21 cellular contexts compared by ENCODE assay signal in genomic region chr4:12689457-12689856, GRCh38.
DNase-seq lines count a peak whose midpoint lies in the region; ATAC-seq, FAIRE-seq and TF ChIP-seq lines count a peak whose summit lies in the region.
"Had no signal": no experiment of that assay in that cellular context is flagged by ENCODE, and none has a peak within 500 bp of the region (broad histone marks: within the 10 kb centered on the region; RNA-seq: fewer than 3 reads in every experiment).

No MANE protein-coding gene starts in this region.

- no peaks in the 10 kb centered on the region for H3K79me2 ChIP-seq in HCT116 (ENCODE audit: insufficient read depth, low read length)

- H3K36me3 ChIP-seq in HCT116 (ENCODE audit: control insufficient read depth in 1 of 2, insufficient read depth in 2 of 2, low read length in 2 of 2), result no peaks in the 10 kb centered on the region
- H3K36me3 ChIP-seq in CD8-positive, alpha-beta memory T cell (ENCODE audit: insufficient read depth, low read length), result no peaks in the 10 kb centered on the region
- H3K36me3 ChIP-seq: BE2C had no signal

- H3K27me3 ChIP-seq in HCT116 (ENCODE audit: insufficient read depth, low read length), result no peaks in the 10 kb centered on the region
- H3K27me3 ChIP-seq in CD8-positive, alpha-beta memory T cell (ENCODE audit: insufficient read depth, low read length, poor library complexity, severe bottlenecking), result no peaks in the 10 kb centered on the region
- H3K27me3 ChIP-seq: BE2C had no signal

- no peaks in the 10 kb centered on the region for H3K4me1 Mint-ChIP-seq in stimulated activated naive B cell treated with anti-CD40 and anti-IgM and Interleukin-4, amounts not matched to agents 10 μg/mL and 1 μg/mL and 100 μg/mL, for 72 hours
- H3K4me1 Mint-ChIP-seq in CD8-positive, alpha-beta memory T cell, result no peaks in the 10 kb centered on the region
- H3K4me1 Mint-ChIP-seq: CD4-positive, CD25-positive, alpha-beta regulatory T cell; GM23338 had no signal

- BruUV-seq in HCT116 (replicated peaks; lab: Mats Ljungman, UMichigan), result no TSS peak

- no peaks in the 10 kb centered on the region; the same call in 1 of the 2 replicates for H4K20me1 ChIP-seq in HCT116 (ENCODE audit: insufficient read depth)

- ATAC-seq in HCT116, result no peak
- no peak for ATAC-seq in stimulated activated naive B cell treated with anti-CD40 and anti-IgM and Interleukin-4, amounts not matched to agents 10 μg/mL and 1 μg/mL and 100 μg/mL, for 72 hours (replicated peaks)
- ATAC-seq: GM23338 had no signal

- no peak overlapping the region for H3K27ac Mint-ChIP-seq in stimulated activated naive B cell treated with anti-CD40 and anti-IgM and Interleukin-4, amounts not matched to agents 10 μg/mL and 1 μg/mL and 100 μg/mL, for 72 hours
- no peak overlapping the region for H3K27ac Mint-ChIP-seq in CD8-positive, alpha-beta memory T cell
- H3K27ac Mint-ChIP-seq: CD4-positive, CD25-positive, alpha-beta regulatory T cell; GM23338; HFFc6 had no signal

- H3K27me3 Mint-ChIP-seq in stimulated activated naive B cell treated with anti-CD40 and anti-IgM and Interleukin-4, amounts not matched to agents 10 μg/mL and 1 μg/mL and 100 μg/mL, for 72 hours, result no peaks in the 10 kb centered on the region
- H3K27me3 Mint-ChIP-seq in CD8-positive, alpha-beta memory T cell, result no peaks in the 10 kb centered on the region
- H3K27me3 Mint-ChIP-seq: CD4-positive, CD25-positive, alpha-beta regulatory T cell had no signal

- TF ChIP-seq RAD21 in HCT116 (IDR thresholded peaks at IDR 0.05; ENCODE audit: low read depth), result no peak

- no peaks in the 10 kb centered on the region for H3K36me3 Mint-ChIP-seq in stimulated activated naive B cell treated with anti-CD40 and anti-IgM and Interleukin-4, amounts not matched to agents 10 μg/mL and 1 μg/mL and 100 μg/mL, for 72 hours
- H3K36me3 Mint-ChIP-seq in CD8-positive, alpha-beta memory T cell, result no peaks in the 10 kb centered on the region
- H3K36me3 Mint-ChIP-seq: CD4-positive, CD25-positive, alpha-beta regulatory T cell had no signal

- H3K4me2 ChIP-seq in HCT116 (ENCODE audit: low read length), result no peak overlapping the region
- H3K4me2 ChIP-seq: GM23338 had no signal

- DNase-seq in HCT116 (ENCODE audit: low read depth, low spot score) (no peak), RKO (ENCODE audit: low spot score) (peak; percentile 45), epithelial cell of esophagus (ENCODE audit: low read depth) (peak; percentile 21), stromal cell of bone marrow (ENCODE audit: low read depth) (peak; percentile 9), HTR-8/SVneo (ENCODE audit: insufficient read length, low spot score) (no peak)
- DNase-seq in stimulated activated naive B cell treated with anti-CD40 and anti-IgM and Interleukin-4, amounts not matched to agents 10 μg/mL and 1 μg/mL and 100 μg/mL, for 72 hours, result no peak
- DNase-seq in CD8-positive, alpha-beta memory T cell, result no peak
- DNase-seq: ACHN; BE2C; C1 segment of cervical spinal cord; CD4-positive, CD25-positive, alpha-beta regulatory T cell; DMS153; DMS79; GDM1; HCEC 1CT; HFFc6 had no signal

- CTCF ChIA-PET in HCT116 (lab: Charles Lee), result no interaction called here
- CTCF ChIA-PET in CD8-positive, alpha-beta memory T cell (lab: Charles Lee), result no interaction called here

- no peak overlapping the region for H3K4me3 ChIP-seq in HCT116 (replicated peaks in 1 of 2; ENCODE audit: low read depth in 1 of 2, low read length in 2 of 2)
- H3K4me3 ChIP-seq in epithelial cell of esophagus (ENCODE audit: low read length), result no peak overlapping the region
- no peak overlapping the region for H3K4me3 ChIP-seq in CD8-positive, alpha-beta memory T cell (ENCODE audit: low read length)
- H3K4me3 ChIP-seq: GM23338 had no signal

- no peak overlapping the region for H3K27ac ChIP-seq in HCT116 (ENCODE audit: low read depth, low read length)
- H3K27ac ChIP-seq in CD8-positive, alpha-beta memory T cell (ENCODE audit: low read depth, low read length), result no peak overlapping the region

- H3K9ac ChIP-seq in HCT116 (ENCODE audit: low read length), result no peak overlapping the region

- H3K4me3 Mint-ChIP-seq in stimulated activated naive B cell treated with anti-CD40 and anti-IgM and Interleukin-4, amounts not matched to agents 10 μg/mL and 1 μg/mL and 100 μg/mL, for 72 hours, result no peak overlapping the region
- no peak overlapping the region for H3K4me3 Mint-ChIP-seq in CD8-positive, alpha-beta memory T cell
- H3K4me3 Mint-ChIP-seq: CD4-positive, CD25-positive, alpha-beta regulatory T cell; GM23338; HFFc6 had no signal

- intact Hi-C loops in HCT116 (cut with micrococcal nuclease), result no loop called here

- H3K4me1 ChIP-seq in HCT116 (ENCODE audit: control insufficient read depth in 1 of 2, insufficient read depth in 2 of 2, low read length in 2 of 2), result no peaks in the 10 kb centered on the region
- H3K4me1 ChIP-seq in CD8-positive, alpha-beta memory T cell (ENCODE audit: insufficient read depth, low read length), result no peaks in the 10 kb centered on the region
- H3K4me1 ChIP-seq: BE2C had no signal

- H3K9me2 ChIP-seq in HCT116 (ENCODE audit: insufficient read depth), result no peaks in the 10 kb centered on the region

- no peak for FAIRE-seq in HTR-8/SVneo (lab: Jason Lieb, UNC)
- FAIRE-seq: A204.1, GM12892, GM18507, H54 had no signal

- no peaks in the 10 kb centered on the region for H3K9me3 ChIP-seq in HCT116 (ENCODE audit: control insufficient read depth in 1 of 2, insufficient read depth in 1 of 2, low read depth in 1 of 2, low read length in 2 of 2)
- H3K9me3 ChIP-seq in CD8-positive, alpha-beta memory T cell (ENCODE audit: low read length), result no peaks in the 10 kb centered on the region
- H3K9me3 ChIP-seq: BE2C had no signal

- TF ChIP-seq CTCF in HCT116 (IDR thresholded peaks at IDR 0.05 in 2 of 3, conservative IDR thresholded peaks at IDR 0.05 in 1 of 3; ENCODE audit: borderline replicate concordance in 1 of 3, insufficient read depth in 1 of 3, low read depth in 2 of 3, low read length in 2 of 3) (no peak), epithelial cell of esophagus (IDR thresholded peaks at IDR 0.05; ENCODE audit: insufficient read depth, low read depth, low read length, missing control alignments) (no peak)

- TF ChIP-seq POLR2A in HCT116 (IDR thresholded peaks at IDR 0.05; ENCODE audit: borderline replicate concordance, extremely low read depth, insufficient read depth, insufficient read length), result no peak

- RAD21 ChIA-PET in HCT116 (lab: Charles Lee; ENCODE audit: low non-redundant PET in 1 of 2, low total read pairs in 2 of 2, uncharacterized antibody in 2 of 2, unreplicated experiment in 2 of 2), result no interaction called here

- POLR2A ChIA-PET in HCT116 (lab: Charles Lee), result no interaction called here
- POLR2A ChIA-PET in CD8-positive, alpha-beta memory T cell (lab: Charles Lee), result no interaction called here

- H3K9me3 Mint-ChIP-seq in stimulated activated naive B cell treated with anti-CD40 and anti-IgM and Interleukin-4, amounts not matched to agents 10 μg/mL and 1 μg/mL and 100 μg/mL, for 72 hours, result no peaks in the 10 kb centered on the region
- no peaks in the 10 kb centered on the region for H3K9me3 Mint-ChIP-seq in CD8-positive, alpha-beta memory T cell
- H3K9me3 Mint-ChIP-seq: GM23338 had no signal

- H2AFZ ChIP-seq in HCT116 (ENCODE audit: low read depth, low read length, poor library complexity, severe bottlenecking), result no peak overlapping the region
- H2AFZ ChIP-seq: GM23338 had no signal

TF ChIP-seq in HCT116, 20 proteins besides CTCF, POLR2A, EP300 and RAD21:
- peak; percentile 16; the same call in 1 of the 2 replicates for TF ChIP-seq FOSL1 (IDR thresholded peaks at IDR 0.05; ENCODE audit: low read depth)
- TF ChIP-seq POLR2AphosphoS5 (IDR thresholded peaks at IDR 0.05; ENCODE audit: low read depth, low read length), result no peak

Comparison
In these comparisons a context has a peak if more than half of its experiments do, and no peak if none do; other contexts are left out.
1. DNase-seq: peak in RKO (single experiment), epithelial cell of esophagus (single experiment) and stromal cell of bone marrow (single experiment); none in HCT116 (single experiment), stimulated activated naive B cell treated with anti-CD40 and anti-IgM and Interleukin-4, amounts not matched to agents 10 μg/mL and 1 μg/mL and 100 μg/mL, for 72 hours (single experiment), HTR-8/SVneo (single experiment) and CD8-positive, alpha-beta memory T cell (0 of 5).